ENCODE assay signal across 8 cellular contexts in the genomic region with DNA sequence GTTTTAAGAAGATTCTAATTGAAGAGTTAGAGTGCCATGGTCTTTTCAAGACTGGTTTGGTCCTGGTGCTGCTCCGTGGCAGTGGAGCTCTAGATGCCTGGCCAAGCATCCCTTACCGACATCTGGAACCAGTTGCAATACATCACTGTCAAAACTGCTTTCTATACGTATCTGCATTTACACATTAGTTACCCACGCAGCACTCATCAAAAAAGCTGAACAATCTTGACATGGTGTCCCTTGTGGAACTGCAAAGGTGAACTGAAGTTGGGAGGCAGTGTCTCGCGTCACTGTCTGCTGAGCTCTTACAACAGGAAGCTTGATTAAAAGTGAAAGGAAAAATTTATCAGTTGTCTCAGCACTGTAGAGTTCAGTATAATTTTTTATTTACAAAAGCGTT.
A peak's percentile ranks its signal among the peaks of the same experiment; 100 is the strongest.
DNase-seq lines count a peak whose midpoint lies in the region; ATAC-seq lines count a peak whose summit lies in the region.

No MANE protein-coding gene starts in this region.

- DNase-seq in NCI-H2029 (lab: John Stamatoyannopoulos, UW) = peak; percentile 36
- peak; percentile 25 for DNase-seq in activated gamma-delta T cell treated with anti-CD3 and anti-CD28 coated beads, Interleukin-2, amount 50 U/mL, for 16 hours (ENCODE audit: low read depth)
- peak; percentile 39 to 55 (median 52) for DNase-seq in immature natural killer cell
- DNase-seq in stimulated activated CD4-positive, alpha-beta T cell treated with anti-CD3 and anti-CD28 coated beads, TNF-alpha, amount 100 ng/mL, for 24 hours (ENCODE audit: low read depth in 3 of 3) = peak; percentile 19 to 38 (median 23)
- DNase-seq in NCI-H1436 treated with DMSO at 0.1 percent for 48 hours (lab: John Stamatoyannopoulos, UW) = no peak
- no peak for DNase-seq in HT-29 (ENCODE audit: low spot score)

- no peaks in the 10 kb centered on the region for H3K9me3 Mint-ChIP-seq in immature natural killer cell

- ATAC-seq in GM19395 (IDR thresholded peaks at IDR 0.05; ENCODE audit: unreplicated experiment) (peak; percentile 66), HG03571 (IDR thresholded peaks at IDR 0.05; ENCODE audit: unreplicated experiment) (no peak)

- peak overlapping the region; percentile 88 to 93 (median 91) for H3K4me3 Mint-ChIP-seq in immature natural killer cell

- peak overlapping the region; percentile 86 to 93 (median 92) for H3K27ac Mint-ChIP-seq in immature natural killer cell

- H3K4me1 Mint-ChIP-seq in immature natural killer cell = peaks cover 12 to 22% of the 10 kb centered on the region in 2 donors

- no peaks in the 10 kb centered on the region for H3K27me3 Mint-ChIP-seq in immature natural killer cell (ENCODE audit: low read depth in 3 of 3)

- peaks cover 0 to 5% (median 0%) of the 10 kb centered on the region in 3 donors for H3K36me3 Mint-ChIP-seq in immature natural killer cell

Comparison
In these comparisons a context has a peak if more than half of its experiments do, and no peak if none do; other contexts are left out.
1. DNase-seq: peak in NCI-H2029 (single experiment), activated gamma-delta T cell treated with anti-CD3 and anti-CD28 coated beads, Interleukin-2, amount 50 U/mL, for 16 hours (single experiment), immature natural killer cell (3 of 3) and stimulated activated CD4-positive, alpha-beta T cell treated with anti-CD3 and anti-CD28 coated beads, TNF-alpha, amount 100 ng/mL, for 24 hours (3 of 3); none in NCI-H1436 treated with DMSO at 0.1 percent for 48 hours (single experiment) and HT-29 (single experiment).